In genomic region chr2:237515166-237515565, GRCh38 we compare ENCODE assay signal across 21 cellular contexts. TPM values are rescaled to one million over a fixed set of nuclear protein-coding genes. Genes with fewer than 3 reads are reported as not detected.
"Had no signal": no experiment of that assay in that cellular context is flagged by ENCODE, and none has a peak within 500 bp of the region (broad histone marks: within the 10 kb centered on the region; RNA-seq: fewer than 3 reads in every experiment).

No MANE protein-coding gene starts in this region.

- H3K27ac Mint-ChIP-seq: activated CD8-positive, alpha-beta memory T cell treated with anti-CD3 and anti-CD28 coated beads, Interleukin-2, amount 10 ng/mL, durations not matched to agents 7 days and 5 days; activated naive CD4-positive, alpha-beta T cell treated with anti-CD3 and anti-CD28 coated beads, Interleukin-2, amount 10 ng/mL, durations not matched to agents 7 days and 5 days; stimulated activated memory B cell treated with anti-CD40 and anti-IgM and Interleukin-4, amounts not matched to agents 10 μg/mL and 1 μg/mL and 100 μg/mL, for 72 hours had no signal

- H3K9me3 ChIP-seq: colonic mucosa, thyroid gland had no signal

- H3K27me3 Mint-ChIP-seq: activated CD8-positive, alpha-beta memory T cell treated with anti-CD3 and anti-CD28 coated beads, Interleukin-2, amount 10 ng/mL, durations not matched to agents 7 days and 5 days had no signal

- H3K36me3 Mint-ChIP-seq: activated CD8-positive, alpha-beta memory T cell treated with anti-CD3 and anti-CD28 coated beads, Interleukin-2, amount 10 ng/mL, durations not matched to agents 7 days and 5 days; activated naive CD4-positive, alpha-beta T cell treated with anti-CD3 and anti-CD28 coated beads, Interleukin-2, amount 10 ng/mL, durations not matched to agents 7 days and 5 days; stimulated activated memory B cell treated with anti-CD40 and anti-IgM and Interleukin-4, amounts not matched to agents 10 μg/mL and 1 μg/mL and 100 μg/mL, for 72 hours had no signal

- H3K4me3 Mint-ChIP-seq: activated CD8-positive, alpha-beta memory T cell treated with anti-CD3 and anti-CD28 coated beads, Interleukin-2, amount 10 ng/mL, durations not matched to agents 7 days and 5 days; activated naive CD4-positive, alpha-beta T cell treated with anti-CD3 and anti-CD28 coated beads, Interleukin-2, amount 10 ng/mL, durations not matched to agents 7 days and 5 days; nephron; stimulated activated memory B cell treated with anti-CD40 and anti-IgM and Interleukin-4, amounts not matched to agents 10 μg/mL and 1 μg/mL and 100 μg/mL, for 72 hours had no signal

- H3K4me1 Mint-ChIP-seq: activated CD8-positive, alpha-beta memory T cell treated with anti-CD3 and anti-CD28 coated beads, Interleukin-2, amount 10 ng/mL, durations not matched to agents 7 days and 5 days; activated naive CD4-positive, alpha-beta T cell treated with anti-CD3 and anti-CD28 coated beads, Interleukin-2, amount 10 ng/mL, durations not matched to agents 7 days and 5 days had no signal

- H3K27ac ChIP-seq: colonic mucosa, thyroid gland had no signal

- ATAC-seq: activated CD8-positive, alpha-beta memory T cell treated with anti-CD3 and anti-CD28 coated beads, Interleukin-2, amount 10 ng/mL, durations not matched to agents 7 days and 5 days; stimulated activated memory B cell treated with anti-CD40 and anti-IgM and Interleukin-4, amounts not matched to agents 10 μg/mL and 1 μg/mL and 100 μg/mL, for 72 hours had no signal

- H3K36me3 ChIP-seq: colonic mucosa had no signal

- H3K4me1 ChIP-seq: colonic mucosa had no signal

- DNase-seq: activated CD4-positive, alpha-beta T cell treated with anti-CD3 and anti-CD28 coated beads, Interleukin-2, amount 50 U/mL, for 48 hours; activated CD4-positive, CD25-positive, alpha-beta regulatory T cell treated with anti-CD3 and anti-CD28 coated beads, Interleukin-2, amount 50 U/mL, for 72 hours; activated CD8-positive, alpha-beta memory T cell treated with anti-CD3 and anti-CD28 coated beads, Interleukin-2, amount 10 ng/mL, durations not matched to agents 7 days and 5 days; activated naive CD4-positive, alpha-beta T cell treated with anti-CD3 and anti-CD28 coated beads, Interleukin-2, amount 10 ng/mL, durations not matched to agents 7 days and 5 days; activated T-cell treated with anti-CD3 and anti-CD28 coated beads, Interleukin-2, amount 50 U/mL, for 1 hour; caudate nucleus; colonic mucosa; hippocampal formation; stimulated activated CD4-positive, alpha-beta T cell treated with anti-CD3 and anti-CD28 coated beads, Interleukin-2, amount 100 ng/mL, for 48 hours; T-helper 1 cell; T1000; thyroid gland had no signal

- H3K27me3 ChIP-seq: colonic mucosa, thyroid gland had no signal

- H3K4me3 ChIP-seq: colonic mucosa, thyroid gland had no signal

- H3K9me3 Mint-ChIP-seq: activated naive CD4-positive, alpha-beta T cell treated with anti-CD3 and anti-CD28 coated beads, Interleukin-2, amount 10 ng/mL, durations not matched to agents 7 days and 5 days; nephron had no signal

RNA-seq across cellular contexts. Expression of gene MLPH, which starts 28.1 kb away (rescaled TPM):
- total RNA-seq: activated CD8-positive, alpha-beta memory T cell treated with anti-CD3 and anti-CD28 coated beads, Interleukin-2, amount 10 ng/mL, durations not matched to agents 7 days and 5 days; pulmonary artery endothelial cell had no signal

RNA-seq across cellular contexts. Expression of gene PRLH, which starts 51.2 kb away (rescaled TPM):
- total RNA-seq: activated CD8-positive, alpha-beta memory T cell treated with anti-CD3 and anti-CD28 coated beads, Interleukin-2, amount 10 ng/mL, durations not matched to agents 7 days and 5 days; colonic mucosa; kidney; lower leg skin; osteoblast; pulmonary artery endothelial cell; thyroid gland; urinary bladder had no signal
- polyA plus RNA-seq: adipose tissue, esophagus, urinary bladder had no signal
